35 cellular contexts compared by ENCODE assay signal in genomic region chr13:105426454-105426853, GRCh38. TPM values are rescaled to one million over a fixed set of nuclear protein-coding genes. Genes with fewer than 3 reads are reported as not detected.
"Had no signal": no experiment of that assay in that cellular context is flagged by ENCODE, and none has a peak within 500 bp of the region (broad histone marks: within the 10 kb centered on the region; RNA-seq: fewer than 3 reads in every experiment).

No MANE protein-coding gene starts in this region.

- H3K4me1 ChIP-seq: esophagus squamous epithelium, heart right ventricle, left lung, psoas muscle, spleen, testis, tibial artery had no signal

- FAIRE-seq: endothelial cell of umbilical vein, islet of Langerhans had no signal

- DNase-seq: dermis blood vessel endothelial cell; effector memory CD4-positive, alpha-beta T cell; esophagus squamous epithelium; foreskin melanocyte; glutamatergic neuron; heart right ventricle; hippocampal formation; left cardiac atrium; left lung; mesenchymal stem cell; mucosa of descending colon; naive B cell; nucleus accumbens; posterior cingulate gyrus; psoas muscle; right cardiac atrium; spleen; stimulated activated CD4-positive, alpha-beta T cell treated with anti-CD3 and anti-CD28 coated beads, Interleukin-4, amount 100 ng/mL, for 4 hours; stimulated activated naive CD8-positive, alpha-beta T cell treated with anti-CD3 and anti-CD28 coated beads, Interleukin-15, Interleukin-2, amounts not matched to agents 100 U/mL and 50 U/mL, for 24 hours; substantia nigra; testis; tibial artery had no signal

- H3K4me3 ChIP-seq: coronary artery, esophagus squamous epithelium, heart right ventricle, left lung, mucosa of descending colon, psoas muscle, skin epidermis, spleen, testis, tibial artery had no signal

- H3K27me3 ChIP-seq: esophagus squamous epithelium, heart right ventricle, left lung, spleen, testis, tibial artery had no signal

- H3K9me3 ChIP-seq: esophagus squamous epithelium, heart right ventricle, left lung, mucosa of descending colon, psoas muscle, spleen, testis, tibial artery had no signal

- H3K36me3 ChIP-seq: esophagus squamous epithelium, heart right ventricle, left lung, spleen, tibial artery had no signal

- H3K27ac ChIP-seq: coronary artery, esophagus squamous epithelium, heart right ventricle, left lung, psoas muscle, skin epidermis, spleen, testis, tibial artery had no signal

RNA-seq across cellular contexts. Expression of gene DAOA, which starts 39.4 kb away (rescaled TPM):
- total RNA-seq: dermis blood vessel endothelial cell; endothelial cell of umbilical vein; epithelial cell of proximal tubule; esophagus squamous epithelium; heart right ventricle; kidney epithelial cell; left cardiac atrium; left lung; lower leg skin; lung microvascular endothelial cell; mesothelial cell of epicardium; mucosa of descending colon; natural killer cell treated with Interleukin-12 subunit alpha and Interleukin-12 subunit beta and Interleukin-15 and Interleukin-18, amount 100 ng/mL, for 72 hours; osteocyte; psoas muscle; renal cortical epithelial cell; right cardiac atrium; spleen; urinary bladder had no signal
- polyA plus RNA-seq: endothelial cell of umbilical vein, heart right ventricle, psoas muscle, right cardiac atrium, spleen, urinary bladder had no signal
